In genomic region chr1:158992787-158993312, GRCh38 we compare ENCODE assay signal across 20 cellular contexts.
"Had no signal": no experiment of that assay in that cellular context is flagged by ENCODE, and none has a peak within 500 bp of the region (broad histone marks: within the 10 kb centered on the region; RNA-seq: fewer than 3 reads in every experiment).

No MANE protein-coding gene starts in this region.

- H3K27me3 Mint-ChIP-seq: dendritic cell treated with granulocyte-macrophage colony-stimulating factor and Interleukin-4, amounts not matched to agents 40 ng/mL and 50 ng/mL, for 4 days; effector memory CD8-positive, alpha-beta T cell; stimulated activated memory B cell treated with anti-CD40 and anti-IgM and Interleukin-4, amounts not matched to agents 10 μg/mL and 1 μg/mL and 100 μg/mL, for 72 hours had no signal

- H3K4me3 Mint-ChIP-seq: dendritic cell treated with granulocyte-macrophage colony-stimulating factor and Interleukin-4, amounts not matched to agents 40 ng/mL and 50 ng/mL, for 4 days; effector memory CD8-positive, alpha-beta T cell; naive thymus-derived CD4-positive, alpha-beta T cell; neural crest cell; stimulated activated memory B cell treated with anti-CD40 and anti-IgM and Interleukin-4, amounts not matched to agents 10 μg/mL and 1 μg/mL and 100 μg/mL, for 72 hours had no signal

- H3K9me3 Mint-ChIP-seq: neural crest cell had no signal

- DNase-seq: effector memory CD8-positive, alpha-beta T cell; gastrocnemius medialis; heart right ventricle; hypothalamus; islet precursor cell; mammary epithelial cell; naive thymus-derived CD4-positive, alpha-beta T cell; posterior cingulate gyrus; spleen; stimulated activated CD4-positive, alpha-beta T cell treated with anti-CD3 and anti-CD28 coated beads, Interleukin-15, amount 100 ng/mL, for 24 hours; stimulated activated CD4-positive, alpha-beta T cell treated with anti-CD3 and anti-CD28 coated beads, Interleukin-2, amount 100 ng/mL, for 24 hours; stimulated activated CD8-positive, alpha-beta memory T cell treated with anti-CD3 and anti-CD28 coated beads, Interleukin-4, amount 100 ng/mL, for 48 hours; stomach; substantia nigra; transverse colon had no signal

- ATAC-seq: effector memory CD8-positive, alpha-beta T cell; gastrocnemius medialis; heart right ventricle; left lobe of liver; naive thymus-derived CD4-positive, alpha-beta T cell; sciatic nerve; stimulated activated memory B cell treated with anti-CD40 and anti-IgM and Interleukin-4, amounts not matched to agents 10 μg/mL and 1 μg/mL and 100 μg/mL, for 72 hours had no signal

- H3K27ac Mint-ChIP-seq: dendritic cell treated with granulocyte-macrophage colony-stimulating factor and Interleukin-4, amounts not matched to agents 40 ng/mL and 50 ng/mL, for 4 days; naive thymus-derived CD4-positive, alpha-beta T cell; stimulated activated memory B cell treated with anti-CD40 and anti-IgM and Interleukin-4, amounts not matched to agents 10 μg/mL and 1 μg/mL and 100 μg/mL, for 72 hours had no signal
